ENCODE assay signal across 12 cellular contexts in genomic region chr2:98832172-98832571, GRCh38.
"Had no signal": no experiment of that assay in that cellular context is flagged by ENCODE, and none has a peak within 500 bp of the region (broad histone marks: within the 10 kb centered on the region; RNA-seq: fewer than 3 reads in every experiment).

No MANE protein-coding gene starts in this region.

- H3K4me3 Mint-ChIP-seq: activated CD4-positive, alpha-beta T cell treated with anti-CD3 and anti-CD28 coated beads, Interleukin-2, amount 10 ng/mL, durations not matched to agents 7 days and 5 days; activated naive CD8-positive, alpha-beta T cell treated with anti-CD3 and anti-CD28 coated beads for 36 hours; activated T-cell treated with anti-CD3 and anti-CD28 coated beads, Interleukin-2, amount 50 U/mL, for 72 hours; neural crest cell; type B pancreatic cell had no signal

- DNase-seq: activated CD4-positive, alpha-beta T cell treated with anti-CD3 and anti-CD28 coated beads, Interleukin-2, amount 10 ng/mL, durations not matched to agents 7 days and 5 days; activated CD4-positive, CD25-positive, alpha-beta regulatory T cell; activated CD8-positive, alpha-beta memory T cell treated with anti-CD3 and anti-CD28 coated beads, Interleukin-2, amount 50 U/mL, for 48 hours; activated gamma-delta T cell treated with Interleukin-2 at 50 U/mL for 16 hours; activated naive CD8-positive, alpha-beta T cell treated with anti-CD3 and anti-CD28 coated beads for 36 hours; activated T-cell treated with anti-CD3 and anti-CD28 coated beads, Interleukin-2, amount 50 U/mL, for 72 hours; brain microvascular endothelial cell; dermis blood vessel endothelial cell; stimulated activated CD4-positive, alpha-beta T cell treated with anti-CD3 and anti-CD28 coated beads, Interleukin-1b, Interleukin-23, amount 100 ng/mL, for 48 hours had no signal

- H3K27me3 Mint-ChIP-seq: activated CD4-positive, alpha-beta T cell treated with anti-CD3 and anti-CD28 coated beads, Interleukin-2, amount 10 ng/mL, durations not matched to agents 7 days and 5 days; activated naive CD8-positive, alpha-beta T cell treated with anti-CD3 and anti-CD28 coated beads for 36 hours had no signal

- H3K27ac ChIP-seq: brain microvascular endothelial cell had no signal

- H3K9me3 Mint-ChIP-seq: activated CD4-positive, alpha-beta T cell treated with anti-CD3 and anti-CD28 coated beads, Interleukin-2, amount 10 ng/mL, durations not matched to agents 7 days and 5 days; activated naive CD8-positive, alpha-beta T cell treated with anti-CD3 and anti-CD28 coated beads for 36 hours; activated T-cell treated with anti-CD3 and anti-CD28 coated beads, Interleukin-2, amount 50 U/mL, for 72 hours; neural crest cell; type B pancreatic cell had no signal

- H3K36me3 ChIP-seq: brain microvascular endothelial cell had no signal

- H3K27ac Mint-ChIP-seq: activated CD4-positive, alpha-beta T cell treated with anti-CD3 and anti-CD28 coated beads, Interleukin-2, amount 10 ng/mL, durations not matched to agents 7 days and 5 days; activated T-cell treated with anti-CD3 and anti-CD28 coated beads, Interleukin-2, amount 50 U/mL, for 72 hours; type B pancreatic cell had no signal

- H3K27me3 ChIP-seq: brain microvascular endothelial cell had no signal

- ATAC-seq: activated T-cell treated with anti-CD3 and anti-CD28 coated beads, Interleukin-2, amount 50 U/mL, for 72 hours; left lobe of liver had no signal

- H3K36me3 Mint-ChIP-seq: activated naive CD8-positive, alpha-beta T cell treated with anti-CD3 and anti-CD28 coated beads for 36 hours; type B pancreatic cell had no signal
